Comparison of ENCODE assay signal across 20 cellular contexts in genomic region chr18:78006805-78007204, GRCh38.
A peak's percentile ranks its signal among the peaks of the same experiment; 100 is the strongest.
DNase-seq lines count a peak whose midpoint lies in the region; ATAC-seq and TF ChIP-seq lines count a peak whose summit lies in the region.
"Had no signal": no experiment of that assay in that cellular context is flagged by ENCODE, and none has a peak within 500 bp of the region (broad histone marks: within the 10 kb centered on the region; RNA-seq: fewer than 3 reads in every experiment).

No MANE protein-coding gene starts in this region.

- H3K27me3 Mint-ChIP-seq in WTC11 (ENCODE audit: low read depth) = peaks cover 16% of the 10 kb centered on the region

- H3K27me3 ChIP-seq in HUES64 (ENCODE audit: insufficient read depth, low read length) (0 out of 2 replicates have a peak, but pooled peaks cover 3% of the 10 kb centered on the region), uterus (no peaks in the 10 kb centered on the region)

- no peak for TF ChIP-seq CTCF in WTC11 (IDR thresholded peaks at IDR 0.05)
- TF ChIP-seq CTCF in uterus (IDR thresholded peaks at IDR 0.05) = no peak

- H3K4me3 ChIP-seq in HUES64 (ENCODE audit: low read length) (peak overlapping the region; percentile 12; the same call in 1 of the 2 replicates), uterus (no peak overlapping the region)

- ATAC-seq in WTC11 = peak; percentile 72
- ATAC-seq: SK-N-SH treated with all-trans-retinoic acid at 6 μM for 48 hours had no signal

- CTCF ChIA-PET in WTC11 (lab: Charles Lee) = interaction anchor here (0.7 to 1.0 kb wide), 2 partner anchors 106 to 172 kb away, joined by 3 to 4 read pairs; no protein-coding TSS in a partner anchor

- intact Hi-C loops in uterus (cut with DNase I; ENCODE audit: low total_unique reads) = no loop called here

- H3K4me1 ChIP-seq in HUES64 (ENCODE audit: insufficient read depth, low read length) (peaks cover 39% of the 10 kb centered on the region), uterus (no peaks in the 10 kb centered on the region)

- peaks cover 58% of the 10 kb centered on the region for H3K9me3 Mint-ChIP-seq in WTC11

- peak overlapping the region; percentile 63; the same call in 1 of the 2 replicates for H3K27ac Mint-ChIP-seq in WTC11
- H3K27ac Mint-ChIP-seq: IgD-negative memory B cell had no signal

- H3K4me1 Mint-ChIP-seq in WTC11 = peaks cover 25% of the 10 kb centered on the region
- H3K4me1 Mint-ChIP-seq: CD8-positive, alpha-beta memory T cell; IgD-negative memory B cell had no signal

- no peak overlapping the region for H3K9ac ChIP-seq in HUES64 (ENCODE audit: low read depth, low read length)

- H3K27ac ChIP-seq in HUES64 (ENCODE audit: low read depth, low read length) (peak overlapping the region; percentile 79; the same call in 1 of the 2 replicates), uterus (no peak overlapping the region)

- no peak for DNase-seq in WTC11 (ENCODE audit: low spot score)
- peak; percentile 59 for DNase-seq in left kidney (ENCODE audit: low read depth, low spot score)
- no peak for DNase-seq in islet precursor cell
- DNase-seq in activated CD4-positive, alpha-beta T cell treated with anti-CD3 and anti-CD28 coated beads for 48 hours = no peak
- no peak for DNase-seq in uterus
- DNase-seq in GM19238 (ENCODE audit: insufficient read length, low spot score) = no peak
- DNase-seq: ACHN; C1 segment of cervical spinal cord; CD8-positive, alpha-beta memory T cell; DMS79; Karpas-422; NCI-H146; NCI-H2081; NCI-H510A; NCI-H82; RPMI8226; SIG-M5 had no signal

- H3K36me3 ChIP-seq in HUES64 (ENCODE audit: insufficient read depth, low read length) (no peaks in the 10 kb centered on the region), uterus (no peaks in the 10 kb centered on the region)

- 0 out of 2 replicates have a peak, but pooled peaks cover 4% of the 10 kb centered on the region for H3K9me3 ChIP-seq in HUES64 (ENCODE audit: insufficient read depth, low read depth, low read length)
- no peaks in the 10 kb centered on the region for H3K9me3 ChIP-seq in uterus

- peaks cover 34% of the 10 kb centered on the region for H3K36me3 Mint-ChIP-seq in WTC11
- H3K36me3 Mint-ChIP-seq: CD8-positive, alpha-beta memory T cell; IgD-negative memory B cell had no signal

- peak overlapping the region; percentile 40 for H3K4me3 Mint-ChIP-seq in WTC11
- H3K4me3 Mint-ChIP-seq: CD8-positive, alpha-beta memory T cell; IgD-negative memory B cell had no signal

- POLR2A ChIA-PET in WTC11 (lab: Charles Lee) = no interaction called here

- WGBS in HUES64 = 7% methylated on average over 5 of the region's 5 CpGs

- no peak for TF ChIP-seq POLR2A in uterus (IDR thresholded peaks at IDR 0.05)

TF ChIP-seq in WTC11, 78 proteins besides CTCF, POLR2A, EP300 and RAD21 (continues in another document):
- TF ChIP-seq NFYB (CRISPR knock-in tag; conservative IDR thresholded peaks at IDR 0.05; ENCODE audit: low read depth) = no peak
- TF ChIP-seq, protein P1, sequence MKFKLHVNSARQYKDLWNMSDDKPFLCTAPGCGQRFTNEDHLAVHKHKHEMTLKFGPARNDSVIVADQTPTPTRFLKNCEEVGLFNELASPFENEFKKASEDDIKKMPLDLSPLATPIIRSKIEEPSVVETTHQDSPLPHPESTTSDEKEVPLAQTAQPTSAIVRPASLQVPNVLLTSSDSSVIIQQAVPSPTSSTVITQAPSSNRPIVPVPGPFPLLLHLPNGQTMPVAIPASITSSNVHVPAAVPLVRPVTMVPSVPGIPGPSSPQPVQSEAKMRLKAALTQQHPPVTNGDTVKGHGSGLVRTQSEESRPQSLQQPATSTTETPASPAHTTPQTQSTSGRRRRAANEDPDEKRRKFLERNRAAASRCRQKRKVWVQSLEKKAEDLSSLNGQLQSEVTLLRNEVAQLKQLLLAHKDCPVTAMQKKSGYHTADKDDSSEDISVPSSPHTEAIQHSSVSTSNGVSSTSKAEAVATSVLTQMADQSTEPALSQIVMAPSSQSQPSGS (CRISPR knock-in tag; IDR thresholded peaks at IDR 0.05; ENCODE audit: borderline replicate concordance, low read depth) = no peak
- TF ChIP-seq E2F5 (CRISPR knock-in tag; IDR thresholded peaks at IDR 0.05) = no peak
- TF ChIP-seq ZSCAN18 (CRISPR knock-in tag; IDR thresholded peaks at IDR 0.05) = no peak
- TF ChIP-seq E2F4 (CRISPR knock-in tag; IDR thresholded peaks at IDR 0.05; ENCODE audit: borderline replicate concordance, low read depth) = no peak
- TF ChIP-seq GRHL2 (CRISPR knock-in tag; IDR thresholded peaks at IDR 0.05; ENCODE audit: insufficient replicate concordance, severe bottlenecking) = no peak
- TF ChIP-seq, protein P2, sequence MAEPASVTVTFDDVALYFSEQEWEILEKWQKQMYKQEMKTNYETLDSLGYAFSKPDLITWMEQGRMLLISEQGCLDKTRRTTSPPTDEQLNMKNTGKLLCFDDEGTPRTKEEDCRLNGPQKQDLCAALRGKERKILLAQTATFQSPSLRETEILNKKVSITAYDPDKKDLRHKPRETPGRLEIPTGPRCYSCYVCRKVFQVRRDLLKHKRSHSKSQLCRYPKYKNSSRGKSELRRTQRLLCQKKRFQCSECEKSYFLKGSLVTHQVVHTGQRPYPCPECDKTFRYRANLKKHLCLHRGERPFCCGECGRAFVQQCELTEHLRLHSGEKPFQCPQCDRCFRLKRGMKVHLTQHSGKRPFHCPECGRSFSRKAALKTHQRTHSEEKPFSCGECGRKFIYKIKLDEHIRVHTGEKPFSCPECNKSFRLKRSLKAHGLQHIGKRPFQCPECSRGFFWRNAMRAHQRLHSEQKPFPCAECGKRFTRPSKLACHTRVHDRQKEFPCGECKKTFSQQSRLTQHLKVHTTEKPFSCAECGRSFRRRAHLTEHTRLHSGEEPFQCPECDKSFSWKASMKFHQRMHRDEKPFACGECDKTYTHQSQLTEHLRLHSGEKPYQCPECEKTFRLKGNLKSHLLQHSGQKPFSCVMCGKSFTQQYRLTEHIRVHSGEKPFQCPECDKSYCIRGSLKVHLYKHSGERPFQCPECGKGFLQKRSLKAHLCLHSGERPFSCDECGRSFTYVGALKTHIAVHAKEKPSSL (CRISPR knock-in tag; conservative IDR thresholded peaks at IDR 0.05) = no peak
- TF ChIP-seq SP1 (CRISPR knock-in tag; conservative IDR thresholded peaks at IDR 0.05) = no peak
- TF ChIP-seq E2F1 (CRISPR knock-in tag; IDR thresholded peaks at IDR 0.05) = no peak
- no peak for TF ChIP-seq TEAD4 (CRISPR knock-in tag; IDR thresholded peaks at IDR 0.05)
- TF ChIP-seq ZBTB43 (CRISPR knock-in tag; IDR thresholded peaks at IDR 0.05) = no peak
- no peak for TF ChIP-seq NR2C2 (CRISPR knock-in tag; IDR thresholded peaks at IDR 0.05)
- TF ChIP-seq EMX1 (CRISPR knock-in tag; IDR thresholded peaks at IDR 0.05) = no peak
